In genomic region chr6:161272600-161273355, GRCh38 we compare ENCODE assay signal across 8 cellular contexts. TPM values are rescaled to one million over a fixed set of nuclear protein-coding genes. Genes with fewer than 3 reads are reported as not detected.
DNase-seq lines count a peak whose midpoint lies in the region; ATAC-seq and TF ChIP-seq lines count a peak whose summit lies in the region.

No MANE protein-coding gene starts in this region.

- DNase-seq in left ventricle myocardium inferior (no peak), cardiac septum (ENCODE audit: low spot score) (no peak), T-helper 9 cell (peak; percentile 27), fibroblast of villous mesenchyme (ENCODE audit: low read depth) (peak; percentile 58), prostate gland (ENCODE audit: low spot score) (no peak), NOMO-1 treated with DMSO at 0.1 percent for 48 hours (lab: John Stamatoyannopoulos, UW; ENCODE audit: unreplicated experiment) (no peak)

- no peaks in the 10 kb centered on the region for H3K36me3 ChIP-seq in left ventricle myocardium inferior
- no peaks in the 10 kb centered on the region for H3K36me3 ChIP-seq in prostate gland

- ATAC-seq in HG03460 (IDR thresholded peaks at IDR 0.05; ENCODE audit: unreplicated experiment) (no peak), GM18502 (IDR thresholded peaks at IDR 0.05; ENCODE audit: poor library complexity, unreplicated experiment) (no peak)

- intact Hi-C loops in left ventricle myocardium inferior (cut with micrococcal nuclease) (no loop called here), cardiac septum (cut with DNase I) (no loop called here), prostate gland (cut with DNase I) (loop anchor here (5.0 to 10.0 kb wide), 2 partner anchors 45 to 278 kb away; partner anchors contain the start of gene MAP3K4)

- H3K9me3 ChIP-seq in left ventricle myocardium inferior (replicated peaks) (no peaks in the 10 kb centered on the region), prostate gland (no peaks in the 10 kb centered on the region)

- WGBS in prostate gland, result 45% methylated on average over 11 of the region's 11 CpGs

- H3K27ac ChIP-seq in left ventricle myocardium inferior (replicated peaks) (no peak overlapping the region), prostate gland (no peak overlapping the region)

- no peak for TF ChIP-seq CTCF in left ventricle myocardium inferior (IDR thresholded peaks at IDR 0.05; ENCODE audit: borderline replicate concordance)
- no peak for TF ChIP-seq CTCF in fibroblast of villous mesenchyme (IDR thresholded peaks at IDR 0.05; ENCODE audit: insufficient read depth, low read depth, low read length)
- TF ChIP-seq CTCF in prostate gland (IDR thresholded peaks at IDR 0.05), result no peak

- H3K4me3 ChIP-seq in left ventricle myocardium inferior (peak overlapping the region; percentile 74), fibroblast of villous mesenchyme (ENCODE audit: low read depth, low read length) (peak overlapping the region; percentile 89), prostate gland (peak overlapping the region; percentile 36 to 39)

- H3K4me1 ChIP-seq in left ventricle myocardium inferior (peaks cover 26% of the 10 kb centered on the region), prostate gland (replicated peaks) (no peaks in the 10 kb centered on the region)

- H3K27me3 ChIP-seq in left ventricle myocardium inferior (ENCODE audit: low read depth) (peaks cover 6% of the 10 kb centered on the region), prostate gland (replicated peaks; ENCODE audit: insufficient read depth) (peaks cover 2% of the 10 kb centered on the region)

- TF ChIP-seq POLR2A in prostate gland (IDR thresholded peaks at IDR 0.05), result no peak

RNA-seq across cellular contexts. Expression of gene AGPAT4, which starts 1.1 kb away (rescaled TPM):
- total RNA-seq in left ventricle myocardium inferior, result 2.2 TPM
- 1.6 TPM for total RNA-seq in cardiac septum
- 11.2 and 12.9 TPM in 2 replicates for total RNA-seq in fibroblast of villous mesenchyme
- 1 to 10 TPM; 1.7 to 4.2 TPM for total RNA-seq in prostate gland

Comparison
In these comparisons a context has a peak if more than half of its experiments do, and no peak if none do; other contexts are left out.
1. DNase-seq: peak in T-helper 9 cell (single experiment) and fibroblast of villous mesenchyme (single experiment); none in left ventricle myocardium inferior (single experiment), cardiac septum (single experiment), prostate gland (single experiment) and NOMO-1 treated with DMSO at 0.1 percent for 48 hours (single experiment).
2. H3K4me3 ChIP-seq: peak in every context shown above with its lines; median percentile 89 in fibroblast of villous mesenchyme; 74 in left ventricle myocardium inferior; 38 in prostate gland.